Comparison of ENCODE assay signal across 8 cellular contexts in the genomic region with DNA sequence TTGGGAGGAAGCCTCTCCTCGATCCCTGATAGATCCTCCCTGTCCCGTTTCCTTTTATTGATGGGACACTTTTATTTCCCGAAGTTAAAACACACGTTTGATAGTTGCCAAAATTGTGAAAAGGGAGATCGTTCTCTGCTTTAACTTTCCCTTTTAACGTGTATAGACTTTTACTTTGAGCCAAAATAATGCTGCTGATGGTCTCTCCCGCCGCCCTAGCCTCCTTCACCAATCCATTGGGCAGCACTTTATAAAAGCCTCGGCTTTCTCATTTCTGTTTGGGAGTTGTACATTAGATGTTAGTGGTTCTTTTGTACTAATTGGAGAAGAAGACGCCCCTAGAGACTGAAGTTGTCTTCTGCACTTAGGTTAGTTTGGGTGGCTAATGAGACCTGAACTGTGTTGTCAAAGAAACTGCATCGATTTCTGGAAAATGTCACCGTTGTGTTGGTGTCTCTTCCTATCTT. TPM values are rescaled to one million over a fixed set of nuclear protein-coding genes. Genes with fewer than 3 reads are reported as not detected.
DNase-seq lines count a peak whose midpoint lies in the region; ATAC-seq, FAIRE-seq and TF ChIP-seq lines count a peak whose summit lies in the region.

No MANE protein-coding gene starts in this region.

- peaks cover 0 to under 1% of the 10 kb centered on the region in 2 donors for H3K27me3 Mint-ChIP-seq in T-cell

- no peak overlapping the region for H3K27ac ChIP-seq in ACC112 (ENCODE audit: low read depth, low read length)
- peak overlapping the region; percentile 96 to 97 for H3K27ac ChIP-seq in prostate gland

- H3K36me3 ChIP-seq in ACC112 (ENCODE audit: insufficient read depth, low read length), result no peaks in the 10 kb centered on the region
- no peaks in the 10 kb centered on the region for H3K36me3 ChIP-seq in prostate gland

- CTCF ChIA-PET in T-cell (lab: Charles Lee), result interaction anchor here in 1 of 2 donors (0.6 kb wide), 1 partner anchor 1626 kb away, joined by 5 read pairs; no protein-coding TSS in a partner anchor

- DNase-seq in GM18507 (ENCODE audit: extremely low spot score, insufficient read length, low read depth) (no peak), T-cell (peak in 1 of 34 experiments; percentile 2), fibroblast of the aortic adventitia (ENCODE audit: low read depth) (peak; percentile 39), prostate gland (ENCODE audit: low spot score) (no peak), H4 (ENCODE audit: low spot score) (no peak)
- DNase-seq in activated CD8-positive, alpha-beta memory T cell treated with anti-CD3 and anti-CD28 coated beads for 24 hours, result no peak

- peak overlapping the region; percentile 90 to 98 (median 94) for H3K4me3 Mint-ChIP-seq in T-cell

- ATAC-seq in T-cell (replicated peaks in 1 of 4) (no peak), GM18909 (IDR thresholded peaks at IDR 0.05; ENCODE audit: poor library complexity, unreplicated experiment) (no peak)

- intact Hi-C loops in prostate gland (cut with DNase I), result no loop called here

- H2AFZ ChIP-seq in ACC112 (ENCODE audit: low read length, unreplicated experiment), result peak overlapping the region; percentile 79

- peak; percentile 5 for FAIRE-seq in GM18507 (lab: Jason Lieb, UNC)

- H3K79me2 ChIP-seq in ACC112 (ENCODE audit: control insufficient read depth, insufficient read depth, low read length, unreplicated experiment), result no peaks in the 10 kb centered on the region

- peaks cover 16 to 26% (median 19%) of the 10 kb centered on the region in 3 donors for H3K4me1 Mint-ChIP-seq in T-cell

- no peak for TF ChIP-seq POLR2A in prostate gland (IDR thresholded peaks at IDR 0.05)

- POLR2A ChIA-PET in T-cell (lab: Charles Lee), result no interaction called here

- H3K27me3 ChIP-seq in ACC112 (ENCODE audit: insufficient read depth, low read length) (peaks cover 14% of the 10 kb centered on the region), prostate gland (replicated peaks; ENCODE audit: insufficient read depth) (no peaks in the 10 kb centered on the region)

- no peak for TF ChIP-seq CTCF in fibroblast of the aortic adventitia (IDR thresholded peaks at IDR 0.05; ENCODE audit: insufficient read depth, low read length)
- TF ChIP-seq CTCF in prostate gland (IDR thresholded peaks at IDR 0.05), result no peak

- H3K4me3 ChIP-seq in ACC112 (ENCODE audit: low read depth, low read length), result peak overlapping the region; percentile 84
- H3K4me3 ChIP-seq in fibroblast of the aortic adventitia (ENCODE audit: low read depth, low read length), result peak overlapping the region; percentile 94
- H3K4me3 ChIP-seq in prostate gland, result peak overlapping the region; percentile 79 to 89

- H3K9me3 ChIP-seq in prostate gland, result no peaks in the 10 kb centered on the region

- H3K36me3 Mint-ChIP-seq in T-cell, result peaks cover under 1% of the 10 kb centered on the region

- H3K9me3 Mint-ChIP-seq in T-cell, result no peaks in the 10 kb centered on the region

- no peaks in the 10 kb centered on the region for H3K4me1 ChIP-seq in ACC112 (ENCODE audit: control insufficient read depth, insufficient read depth, low read length, unreplicated experiment)
- H3K4me1 ChIP-seq in prostate gland (replicated peaks), result no peaks in the 10 kb centered on the region

- WGBS in prostate gland, result 1% methylated on average over 12 of the region's 12 CpGs

- peak overlapping the region; percentile 85 to 91 for H3K27ac Mint-ChIP-seq in T-cell

RNA-seq across cellular contexts. Expression of gene TMTC2, which starts 1.4 kb away (rescaled TPM):
- total RNA-seq in T-cell, result 1 to 10 TPM; 3.6 to 5.4 (median 4.4) TPM
- total RNA-seq in fibroblast of the aortic adventitia (ENCODE audit: low replicate concordance), result 21.1 and 83.6 TPM in 2 replicates
- total RNA-seq in prostate gland, result 10 to 100 TPM; 19.0 to 30.7 TPM
- 2.6 and 4.0 TPM in 2 replicates for total RNA-seq in H4 (2014; rRNA removed; shearing (Covaris generic))
